In genomic region chr2:174243812-174244211, GRCh38 we compare ENCODE assay signal across 18 cellular contexts.
"Had no signal": no experiment of that assay in that cellular context is flagged by ENCODE, and none has a peak within 500 bp of the region (broad histone marks: within the 10 kb centered on the region; RNA-seq: fewer than 3 reads in every experiment).

No MANE protein-coding gene starts in this region.

- H3K4me3 ChIP-seq: coronary artery, dorsolateral prefrontal cortex, hepatocyte, mucosa of descending colon, right atrium auricular region, stomach, thoracic aorta, transverse colon had no signal

- H3K27me3 ChIP-seq: dorsolateral prefrontal cortex, hepatocyte, right atrium auricular region, stomach, transverse colon had no signal

- H3K9me3 ChIP-seq: mucosa of descending colon, right atrium auricular region, stomach, thoracic aorta, transverse colon had no signal

- FAIRE-seq: endometrium, small intestine had no signal

- H3K27ac ChIP-seq: coronary artery, dorsolateral prefrontal cortex, hepatocyte, right atrium auricular region, stomach, thoracic aorta, transverse colon had no signal

- H3K4me2 ChIP-seq: hepatocyte had no signal

- H3K27ac Mint-ChIP-seq: naive thymus-derived CD8-positive, alpha-beta T cell had no signal

- H3K4me3 Mint-ChIP-seq: naive thymus-derived CD8-positive, alpha-beta T cell had no signal

- H2AFZ ChIP-seq: hepatocyte had no signal

- ATAC-seq: mucosa of descending colon; naive thymus-derived CD8-positive, alpha-beta T cell had no signal

- H3K27me3 Mint-ChIP-seq: naive thymus-derived CD8-positive, alpha-beta T cell had no signal

- H3K9me3 Mint-ChIP-seq: naive thymus-derived CD8-positive, alpha-beta T cell had no signal

- DNase-seq: dorsolateral prefrontal cortex; effector CD8-positive, alpha-beta T cell; foreskin melanocyte; head of caudate nucleus; kidney glomerular epithelial cell; mucosa of descending colon; naive thymus-derived CD8-positive, alpha-beta T cell; small intestine; stimulated activated CD4-positive, alpha-beta T cell treated with anti-CD3 and anti-CD28 coated beads, Interleukin-12 subunit alpha, Interleukin-12 subunit beta, amount 100 ng/mL, for 4 hours; stimulated activated naive CD4-positive, alpha-beta T cell; stomach; substantia nigra; transverse colon had no signal

- H3K36me3 ChIP-seq: thoracic aorta had no signal
